In the genomic region with DNA sequence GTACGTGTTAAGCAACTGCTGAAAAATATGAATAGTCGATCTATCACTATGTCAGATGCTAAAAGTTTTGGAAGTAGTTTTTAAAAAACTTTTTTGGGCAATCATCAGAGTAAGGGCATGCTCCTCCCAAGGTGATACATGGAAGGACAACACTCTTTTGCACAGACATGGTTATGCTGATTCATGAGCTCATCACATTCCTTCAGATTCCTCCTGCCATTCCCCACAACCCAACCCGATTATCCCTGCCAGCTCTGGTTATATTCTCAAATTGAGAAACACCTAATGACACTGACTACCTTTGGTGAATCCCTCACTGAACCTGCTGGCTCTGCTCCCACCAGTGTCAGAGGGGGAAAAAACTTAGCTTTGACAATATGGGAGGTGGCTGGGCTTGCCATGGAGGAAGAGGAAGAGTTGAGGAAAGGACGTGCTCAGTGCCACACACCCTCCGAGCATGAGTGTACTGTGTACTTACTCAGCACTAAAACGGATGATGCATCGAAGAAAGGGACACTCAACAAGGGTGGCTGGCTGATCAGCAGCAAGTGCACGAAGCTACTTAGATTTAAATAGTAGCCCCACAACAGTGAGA, we compare ENCODE assay signal across 21 cellular contexts.
"Had no signal": no experiment of that assay in that cellular context is flagged by ENCODE, and none has a peak within 500 bp of the region (broad histone marks: within the 10 kb centered on the region; RNA-seq: fewer than 3 reads in every experiment).

No MANE protein-coding gene starts in this region.

- DNase-seq: activated CD4-positive, alpha-beta T cell treated with anti-CD3 and anti-CD28 coated beads, Interleukin-2, amount 50 U/mL, for 4 hours; activated effector memory CD4-positive, alpha-beta T cell treated with anti-CD3 and anti-CD28 coated beads, Interleukin-2, amount 50 U/mL, for 16 hours; activated naive CD4-positive, alpha-beta T cell treated with anti-CD3 and anti-CD28 coated beads, Interleukin-2, amount 10 ng/mL, durations not matched to agents 7 days and 5 days; activated naive CD8-positive, alpha-beta T cell treated with anti-CD3 and anti-CD28 coated beads, Interleukin-2, amount 10 ng/mL, durations not matched to agents 7 days and 5 days; activated T-cell treated with anti-CD3 and anti-CD28 coated beads, Interleukin-2, amount 50 U/mL, for 1 hour; central memory CD4-positive, alpha-beta T cell; foreskin fibroblast; heart left ventricle; left lung; lower lobe of right lung; pancreas; stimulated activated CD4-positive, alpha-beta T cell treated with anti-CD3 and anti-CD28 coated beads, Interleukin-1b, Interleukin-23, amount 100 ng/mL, for 48 hours; stimulated activated CD4-positive, alpha-beta T cell treated with anti-CD3 and anti-CD28 coated beads, Interleukin-4, amount 100 ng/mL, for 4 hours; stimulated activated CD8-positive, alpha-beta memory T cell treated with anti-CD3 and anti-CD28 coated beads, Interleukin-4, amount 100 ng/mL, for 48 hours; stimulated activated naive B cell treated with anti-CD40 and anti-IgM and Interleukin-4, amounts not matched to agents 10 μg/mL and 1 μg/mL and 100 μg/mL, for 72 hours; SW 1271; T-helper 9 cell had no signal

- H3K9me3 Mint-ChIP-seq: activated naive CD4-positive, alpha-beta T cell treated with anti-CD3 and anti-CD28 coated beads, Interleukin-2, amount 10 ng/mL, durations not matched to agents 7 days and 5 days; activated naive CD8-positive, alpha-beta T cell treated with anti-CD3 and anti-CD28 coated beads, Interleukin-2, amount 10 ng/mL, durations not matched to agents 7 days and 5 days; activated T-helper 1 cell treated with anti-CD3 and anti-CD28 coated beads, Interleukin-12 subunit alpha, Interleukin-12 subunit beta, Interleukin-2, Interleukin-4 antibody, amounts not matched to agents 30 ng/mL and 10 ng/mL and 1 ng/mL, durations not matched to agents 14 hours and 24 hours and 36 hours; brain; dendritic cell treated with granulocyte-macrophage colony-stimulating factor and Interleukin-4, amounts not matched to agents 40 ng/mL and 50 ng/mL, for 4 days; stimulated activated naive B cell treated with anti-CD40 and anti-IgM and Interleukin-4, amounts not matched to agents 10 μg/mL and 1 μg/mL and 100 μg/mL, for 72 hours; T-helper 1 cell treated with Interleukin-12 subunit alpha and Interleukin-12 subunit beta and Interleukin-4 antibody, amounts not matched to agents 30 μg/mL and 1 μg/mL, for 36 hours had no signal

- ATAC-seq: heart left ventricle; left lung; lower lobe of right lung; pancreas; stimulated activated naive B cell treated with anti-CD40 and anti-IgM and Interleukin-4, amounts not matched to agents 10 μg/mL and 1 μg/mL and 100 μg/mL, for 72 hours had no signal

- H3K4me1 Mint-ChIP-seq: activated naive CD4-positive, alpha-beta T cell treated with anti-CD3 and anti-CD28 coated beads, Interleukin-2, amount 10 ng/mL, durations not matched to agents 7 days and 5 days; activated naive CD8-positive, alpha-beta T cell treated with anti-CD3 and anti-CD28 coated beads, Interleukin-2, amount 10 ng/mL, durations not matched to agents 7 days and 5 days; stimulated activated naive B cell treated with anti-CD40 and anti-IgM and Interleukin-4, amounts not matched to agents 10 μg/mL and 1 μg/mL and 100 μg/mL, for 72 hours had no signal

- H3K27me3 Mint-ChIP-seq: activated naive CD4-positive, alpha-beta T cell treated with anti-CD3 and anti-CD28 coated beads, Interleukin-2, amount 10 ng/mL, durations not matched to agents 7 days and 5 days; activated naive CD8-positive, alpha-beta T cell treated with anti-CD3 and anti-CD28 coated beads, Interleukin-2, amount 10 ng/mL, durations not matched to agents 7 days and 5 days; brain; dendritic cell treated with granulocyte-macrophage colony-stimulating factor and Interleukin-4, amounts not matched to agents 40 ng/mL and 50 ng/mL, for 4 days; stimulated activated naive B cell treated with anti-CD40 and anti-IgM and Interleukin-4, amounts not matched to agents 10 μg/mL and 1 μg/mL and 100 μg/mL, for 72 hours had no signal

- H3K27ac Mint-ChIP-seq: activated naive CD4-positive, alpha-beta T cell treated with anti-CD3 and anti-CD28 coated beads, Interleukin-2, amount 10 ng/mL, durations not matched to agents 7 days and 5 days; activated naive CD8-positive, alpha-beta T cell treated with anti-CD3 and anti-CD28 coated beads, Interleukin-2, amount 10 ng/mL, durations not matched to agents 7 days and 5 days; activated T-helper 1 cell treated with anti-CD3 and anti-CD28 coated beads, Interleukin-12 subunit alpha, Interleukin-12 subunit beta, Interleukin-2, Interleukin-4 antibody, amounts not matched to agents 30 ng/mL and 10 ng/mL and 1 ng/mL, durations not matched to agents 14 hours and 24 hours and 36 hours; brain; dendritic cell treated with granulocyte-macrophage colony-stimulating factor and Interleukin-4, amounts not matched to agents 40 ng/mL and 50 ng/mL, for 4 days; stimulated activated naive B cell treated with anti-CD40 and anti-IgM and Interleukin-4, amounts not matched to agents 10 μg/mL and 1 μg/mL and 100 μg/mL, for 72 hours; T-helper 1 cell treated with Interleukin-12 subunit alpha and Interleukin-12 subunit beta and Interleukin-4 antibody, amounts not matched to agents 30 μg/mL and 1 μg/mL, for 36 hours had no signal

- H3K4me3 Mint-ChIP-seq: activated naive CD4-positive, alpha-beta T cell treated with anti-CD3 and anti-CD28 coated beads, Interleukin-2, amount 10 ng/mL, durations not matched to agents 7 days and 5 days; activated naive CD8-positive, alpha-beta T cell treated with anti-CD3 and anti-CD28 coated beads, Interleukin-2, amount 10 ng/mL, durations not matched to agents 7 days and 5 days; activated T-helper 1 cell treated with anti-CD3 and anti-CD28 coated beads, Interleukin-12 subunit alpha, Interleukin-12 subunit beta, Interleukin-2, Interleukin-4 antibody, amounts not matched to agents 30 ng/mL and 10 ng/mL and 1 ng/mL, durations not matched to agents 14 hours and 24 hours and 36 hours; brain; dendritic cell treated with granulocyte-macrophage colony-stimulating factor and Interleukin-4, amounts not matched to agents 40 ng/mL and 50 ng/mL, for 4 days; stimulated activated naive B cell treated with anti-CD40 and anti-IgM and Interleukin-4, amounts not matched to agents 10 μg/mL and 1 μg/mL and 100 μg/mL, for 72 hours; T-helper 1 cell treated with Interleukin-12 subunit alpha and Interleukin-12 subunit beta and Interleukin-4 antibody, amounts not matched to agents 30 μg/mL and 1 μg/mL, for 36 hours had no signal
